In the genomic region with DNA sequence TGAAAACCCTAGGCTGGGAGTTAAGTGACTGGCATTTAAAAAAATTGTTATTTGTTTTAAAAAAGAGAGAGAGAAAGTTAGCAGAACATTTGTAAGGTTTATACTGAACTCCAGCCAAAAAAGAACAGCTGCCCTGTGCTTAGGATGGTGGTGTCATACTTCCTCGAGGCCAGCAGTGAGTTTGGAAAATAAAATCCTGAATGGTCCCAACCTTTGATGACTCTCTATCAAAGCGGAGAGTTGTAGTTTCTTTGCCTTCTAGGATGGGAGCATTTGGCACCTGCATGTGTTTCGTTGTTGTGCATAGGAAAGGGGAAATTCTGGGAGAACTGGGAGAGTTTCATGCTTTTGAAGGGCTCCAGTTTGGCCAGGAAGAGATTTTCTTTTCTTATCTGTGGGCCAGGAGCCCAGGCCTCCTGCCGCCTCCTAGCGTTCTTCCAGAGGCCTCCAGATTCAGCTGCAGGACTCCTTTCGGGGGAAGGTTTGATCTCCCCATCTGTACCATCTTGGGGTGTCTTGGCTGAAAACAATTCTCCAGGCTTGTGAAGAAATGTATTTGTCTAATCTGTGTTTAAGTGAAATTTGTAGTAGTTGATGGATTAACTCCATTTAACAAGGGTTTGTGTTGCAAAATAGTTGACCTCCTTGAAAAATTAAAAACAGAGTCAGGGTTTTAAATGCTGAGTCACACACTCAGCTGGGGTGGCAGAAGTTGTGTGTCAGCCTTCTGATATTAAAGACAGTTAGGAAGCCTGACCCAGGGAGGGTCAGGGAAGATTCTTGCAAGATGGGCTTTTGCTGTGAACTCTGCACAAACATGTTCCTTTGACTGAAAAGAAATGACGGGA, we compare ENCODE assay signal across 1 cellular context.
A peak's percentile ranks its signal among the peaks of the same experiment; 100 is the strongest.
TF ChIP-seq lines count a peak whose summit lies in the region.

No MANE protein-coding gene starts in this region.

TF ChIP-seq in H1, 55 proteins besides CTCF, POLR2A, EP300 and RAD21 (continued from another document):
- peak; percentile 35; the same call in 1 of the 2 replicates for TF ChIP-seq MAFK (IDR thresholded peaks at IDR 0.05; ENCODE audit: low read depth, low read length)
- TF ChIP-seq JUN (IDR thresholded peaks at IDR 0.05; ENCODE audit: low read depth, low read length): no peak
TF ChIP-seq in H1: peak in this region for 2.
